ENCODE assay signal across 10 cellular contexts in the genomic region with DNA sequence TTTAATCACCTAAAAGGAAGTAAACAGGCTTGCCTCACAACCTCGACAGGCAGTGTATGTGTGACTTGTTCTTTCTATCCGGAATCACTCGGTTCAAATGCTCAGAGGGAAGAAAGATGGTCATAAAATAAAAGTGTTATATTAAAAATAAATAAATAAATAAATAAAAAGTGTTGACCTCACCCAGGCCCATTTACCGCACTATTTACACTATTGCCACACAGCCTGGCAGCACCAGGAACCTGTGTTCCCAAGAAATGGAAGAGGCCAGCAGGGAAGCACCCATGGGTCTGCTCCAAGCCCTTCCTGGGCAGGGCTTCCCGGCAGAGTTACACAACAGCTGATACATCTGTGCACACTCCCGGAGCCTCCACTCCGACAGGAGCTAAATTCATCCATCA.
A peak's percentile ranks its signal among the peaks of the same experiment; 100 is the strongest.
DNase-seq lines count a peak whose midpoint lies in the region; ATAC-seq and TF ChIP-seq lines count a peak whose summit lies in the region.
"Had no signal": no experiment of that assay in that cellular context is flagged by ENCODE, and none has a peak within 500 bp of the region (broad histone marks: within the 10 kb centered on the region; RNA-seq: fewer than 3 reads in every experiment).

No MANE protein-coding gene starts in this region.

- ATAC-seq in lung (ENCODE audit: insufficient read depth, low FRiP score), result peak; percentile 73
- no peak for ATAC-seq in HG03460 (IDR thresholded peaks at IDR 0.05; ENCODE audit: unreplicated experiment)
- ATAC-seq: stimulated activated memory B cell treated with anti-CD40 and anti-IgM and Interleukin-4, amounts not matched to agents 10 μg/mL and 1 μg/mL and 100 μg/mL, for 72 hours had no signal

- no peaks in the 10 kb centered on the region for H3K36me3 ChIP-seq in lung (ENCODE audit: control insufficient read depth in 2 of 2, insufficient read depth in 2 of 2, low read length in 2 of 2)
- no peaks in the 10 kb centered on the region for H3K36me3 ChIP-seq in vagina

- intact Hi-C loops in vagina (cut with DNase I), result no loop called here

- H3K27ac ChIP-seq in lung (ENCODE audit: low read depth in 1 of 2, low read length in 1 of 2) (peak overlapping the region in 1 of 2 donors; percentile 72), vagina (peak overlapping the region; percentile 41)

- no peaks in the 10 kb centered on the region for H3K9me3 ChIP-seq in lung (ENCODE audit: control insufficient read depth in 2 of 2, insufficient read depth in 1 of 2, low read length in 1 of 2)
- H3K9me3 ChIP-seq in vagina, result no peaks in the 10 kb centered on the region

- WGBS in lung, 2 donors, result 36 to 62% methylated on average over 7 of the region's 7 CpGs

- TF ChIP-seq POLR2A in vagina (IDR thresholded peaks at IDR 0.05), result no peak

- no peaks in the 10 kb centered on the region for H3K27me3 ChIP-seq in lung (ENCODE audit: control insufficient read depth, insufficient read depth)
- H3K27me3 ChIP-seq in vagina, result no peaks in the 10 kb centered on the region

- H3K4me1 ChIP-seq in lung (ENCODE audit: control insufficient read depth in 2 of 2, insufficient read depth in 2 of 2, low read length in 2 of 2) (peaks cover 2 to 18% of the 10 kb centered on the region in 2 donors), vagina (peaks cover 37% of the 10 kb centered on the region)

- H3K4me3 ChIP-seq in lung, result no peak overlapping the region
- peak overlapping the region in 1 of 2 donors; percentile 4 for H3K4me3 ChIP-seq in vagina

- DNase-seq in NCI-H2227 (lab: John Stamatoyannopoulos, UW; ENCODE audit: unreplicated experiment) (peak; percentile 2), NCI-H2227 treated with DMSO at 0.1 percent for 48 hours (lab: John Stamatoyannopoulos, UW) (no peak), dermis microvascular lymphatic vessel endothelial cell (ENCODE audit: low read depth in 2 of 2) (peak; percentile 75 to 88), lung (ENCODE audit: low spot score) (peak; percentile 74), vagina (ENCODE audit: extremely low spot score in 2 of 2) (peak in 1 of 2 donors; percentile 92), iPS-NIHi11 (ENCODE audit: low spot score) (no peak), SIG-M5 (lab: John Stamatoyannopoulos, UW) (no peak)
- DNase-seq: NCI-H526 treated with DMSO at 0.1 percent for 48 hours had no signal

- TF ChIP-seq CTCF in lung (IDR thresholded peaks at IDR 0.05; ENCODE audit: control extremely low read depth, extremely low read depth), result no peak
- TF ChIP-seq CTCF in vagina (IDR thresholded peaks at IDR 0.05), result no peak

Comparison
In these comparisons a context has a peak if more than half of its experiments do, and no peak if none do; other contexts are left out.
1. DNase-seq: peak in NCI-H2227 (single experiment), dermis microvascular lymphatic vessel endothelial cell (2 of 2) and lung (single experiment); none in NCI-H2227 treated with DMSO at 0.1 percent for 48 hours (single experiment), iPS-NIHi11 (single experiment) and SIG-M5 (single experiment).